Comparison of ENCODE assay signal across 8 cellular contexts in the genomic region with DNA sequence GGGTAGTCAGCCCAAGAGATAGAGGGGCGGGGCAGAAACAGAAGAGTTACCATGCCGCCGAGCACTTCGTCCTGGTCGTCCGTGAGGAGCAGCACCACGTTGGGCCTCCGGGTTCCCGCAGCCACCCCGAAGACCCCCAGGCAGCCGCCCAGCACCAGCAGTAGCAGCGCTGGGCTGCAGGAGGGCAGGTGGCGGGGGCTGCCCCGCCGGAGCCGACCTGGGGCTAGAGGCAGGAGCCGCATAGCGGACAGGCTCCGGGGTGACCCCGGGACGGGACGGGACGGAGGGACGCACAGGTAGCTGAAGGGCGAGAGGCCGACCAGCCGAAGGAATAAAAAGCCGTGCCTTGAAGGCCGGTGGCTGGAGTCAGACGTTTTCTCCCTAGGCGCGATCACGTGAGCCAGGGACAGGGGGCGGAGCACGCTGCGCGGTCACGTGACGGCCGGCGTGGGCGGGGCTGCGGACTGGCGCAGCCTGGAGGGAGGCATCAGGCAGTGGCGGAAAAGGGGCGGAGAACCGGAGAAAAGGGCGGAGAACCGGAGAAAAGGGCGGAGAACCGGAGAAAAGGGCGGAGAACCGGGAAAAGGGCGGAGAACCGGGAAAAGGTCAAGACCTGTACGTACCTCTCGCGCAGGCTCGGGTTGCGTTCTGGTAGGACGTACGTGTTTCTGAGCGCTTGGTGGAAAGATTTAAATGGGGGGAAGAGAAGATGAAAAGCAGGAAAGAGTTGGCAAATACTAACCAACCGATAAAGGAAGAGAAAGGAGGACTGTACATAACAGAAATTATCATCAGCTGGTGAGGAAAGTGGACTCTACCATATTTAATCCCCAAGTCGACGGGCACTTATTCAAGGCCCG. TPM values are rescaled to one million over a fixed set of nuclear protein-coding genes. Genes with fewer than 3 reads are reported as not detected.
A peak's percentile ranks its signal among the peaks of the same experiment; 100 is the strongest.
DNase-seq lines count a peak whose midpoint lies in the region; ATAC-seq and TF ChIP-seq lines count a peak whose summit lies in the region.

A gene (minus strand): TSS at position 372 of the 860 bp plus-strand sequence. CDS start 130 bp downstream, at position 242.

- no peaks in the 10 kb centered on the region for H3K9me3 ChIP-seq in CD8-positive, alpha-beta T cell (ENCODE audit: low read length)

- H3K4me3 ChIP-seq in CD8-positive, alpha-beta T cell (ENCODE audit: low read depth, low read length), result peak within 1 kb of the TSS; percentile 70

- peak; percentile 86 for ATAC-seq in CD8-positive, alpha-beta T cell
- ATAC-seq in GM19467 (IDR thresholded peaks at IDR 0.05; ENCODE audit: unreplicated experiment) (peak; percentile 84), memory B cell (ENCODE audit: low read depth) (peak; percentile 94)
- peak; percentile 90 for ATAC-seq in effector memory CD8-positive, alpha-beta T cell (replicated peaks)

- H3K4me1 Mint-ChIP-seq in CD8-positive, alpha-beta T cell (ENCODE audit: low read depth), result peaks cover 57% of the 10 kb centered on the region
- H3K4me1 Mint-ChIP-seq in effector memory CD8-positive, alpha-beta T cell (ENCODE audit: low read depth in 2 of 2), result peaks cover 10 to 28% of the 10 kb centered on the region in 2 donors
- peaks cover 27% of the 10 kb centered on the region for H3K4me1 Mint-ChIP-seq in memory B cell

- peak within 1 kb of the TSS; percentile 97 for H3K4me3 Mint-ChIP-seq in CD8-positive, alpha-beta T cell
- peak within 1 kb of the TSS; percentile 82 to 93 for H3K4me3 Mint-ChIP-seq in effector memory CD8-positive, alpha-beta T cell
- peak within 1 kb of the TSS; percentile 96 for H3K4me3 Mint-ChIP-seq in memory B cell

- no peak for TF ChIP-seq CTCF in CD8-positive, alpha-beta T cell (IDR thresholded peaks at IDR 0.05)

- peak; percentile 81 to 95 (median 91) for DNase-seq in CD8-positive, alpha-beta T cell
- DNase-seq in HT-29 (ENCODE audit: low spot score), result peak; percentile 93
- DNase-seq in NOMO-1 (lab: John Stamatoyannopoulos, UW; ENCODE audit: unreplicated experiment in 2 of 2), result peak; percentile 92 to 95
- peak; percentile 87 to 88 for DNase-seq in activated CD8-positive, alpha-beta memory T cell treated with anti-CD3 and anti-CD28 coated beads for 4 hours (ENCODE audit: low read depth in 2 of 2)
- peak; percentile 93 to 96 (median 93) for DNase-seq in effector memory CD8-positive, alpha-beta T cell
- peak; percentile 93 to 98 for DNase-seq in memory B cell (ENCODE audit: low spot score in 2 of 2)
- peak; percentile 89 for DNase-seq in stimulated activated CD8-positive, alpha-beta memory T cell treated with anti-CD3 and anti-CD28 coated beads, Interleukin-12 subunit alpha, Interleukin-12 subunit beta, amount 100 ng/mL, for 24 hours (ENCODE audit: extremely low read depth)

- H3K27me3 ChIP-seq in CD8-positive, alpha-beta T cell (ENCODE audit: insufficient read depth, low read length), result no peaks in the 10 kb centered on the region

- peak within 1 kb of the TSS; percentile 44 for H3K27ac ChIP-seq in CD8-positive, alpha-beta T cell (ENCODE audit: low read depth, low read length)

- no peaks in the 10 kb centered on the region for H3K36me3 ChIP-seq in CD8-positive, alpha-beta T cell (ENCODE audit: insufficient read depth, low read length)

- H3K27ac Mint-ChIP-seq in CD8-positive, alpha-beta T cell, result peak within 1 kb of the TSS; percentile 93
- peak within 1 kb of the TSS; percentile 70 to 90 for H3K27ac Mint-ChIP-seq in effector memory CD8-positive, alpha-beta T cell
- H3K27ac Mint-ChIP-seq in memory B cell, result peak within 1 kb of the TSS; percentile 93

- no peaks in the 10 kb centered on the region for H3K9me3 Mint-ChIP-seq in CD8-positive, alpha-beta T cell
- no peaks in the 10 kb centered on the region for H3K9me3 Mint-ChIP-seq in effector memory CD8-positive, alpha-beta T cell
- H3K9me3 Mint-ChIP-seq in memory B cell, result no peaks in the 10 kb centered on the region

- peaks cover 19% of the 10 kb centered on the region for H3K36me3 Mint-ChIP-seq in CD8-positive, alpha-beta T cell
- H3K36me3 Mint-ChIP-seq in effector memory CD8-positive, alpha-beta T cell (ENCODE audit: insufficient read depth), result peaks cover 8% of the 10 kb centered on the region
- peaks cover 3% of the 10 kb centered on the region for H3K36me3 Mint-ChIP-seq in memory B cell

- intact Hi-C loops in CD8-positive, alpha-beta T cell (cut with DNase I, micrococcal nuclease), result loop anchor here (1.0 to 10.0 kb wide), 8 partner anchors 61 to 416 kb away; a partner anchor contains a TSS

- H3K27me3 Mint-ChIP-seq in CD8-positive, alpha-beta T cell (ENCODE audit: low read depth), result no peaks in the 10 kb centered on the region
- H3K27me3 Mint-ChIP-seq in effector memory CD8-positive, alpha-beta T cell, result no peaks in the 10 kb centered on the region
- peaks cover 1% of the 10 kb centered on the region for H3K27me3 Mint-ChIP-seq in memory B cell

- CTCF ChIA-PET in CD8-positive, alpha-beta T cell (lab: Charles Lee), result interaction anchor here (0.6 to 0.7 kb wide), 2 partner anchors 36 to 109 kb away, joined by 3 to 5 read pairs; no protein-coding TSS in a partner anchor

- H3K4me1 ChIP-seq in CD8-positive, alpha-beta T cell (ENCODE audit: insufficient read depth, low read length), result peaks cover 24% of the 10 kb centered on the region

- POLR2A ChIA-PET in CD8-positive, alpha-beta T cell (lab: Charles Lee), result interaction anchor here (1.3 kb wide), 1 partner anchor 21 kb away, joined by 4 read pairs; no protein-coding TSS in a partner anchor

RNA-seq across cellular contexts. Expression of the gene that starts here (rescaled TPM):
- total RNA-seq in CD8-positive, alpha-beta T cell, result 1 to 10 TPM; 6.3 to 7.7 TPM
- 36.4 and 41.5 TPM in 2 replicates for total RNA-seq in HT-29 (2014; rRNA removed; shearing (Covaris generic))

Comparison
In these comparisons a context has a peak if more than half of its experiments do, and no peak if none do; other contexts are left out.
1. Peak in every context shown above with its lines: DNase-seq, ATAC-seq, H3K4me3 ChIP-seq and H3K27ac ChIP-seq.